8 cellular contexts compared by ENCODE assay signal in the genomic region with DNA sequence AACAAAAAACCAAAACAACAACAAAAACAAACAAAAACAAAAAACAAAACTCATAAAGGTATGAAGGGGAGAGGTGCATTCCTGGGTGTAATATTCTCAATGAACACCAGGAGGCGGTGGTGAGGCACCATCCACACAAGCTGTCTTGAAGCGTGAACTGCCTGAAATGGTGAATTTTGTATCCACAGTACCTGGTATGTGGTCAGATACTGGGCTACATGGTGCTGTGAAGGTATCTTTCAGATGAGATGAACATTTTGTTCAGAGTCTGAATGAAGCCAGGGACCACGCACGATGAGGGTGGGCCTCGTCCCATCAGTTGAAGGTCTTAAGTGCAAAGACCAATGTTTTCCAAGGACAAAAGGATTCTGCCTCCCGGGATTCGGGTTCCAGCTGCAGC. TPM values are rescaled to one million over a fixed set of nuclear protein-coding genes. Genes with fewer than 3 reads are reported as not detected.
DNase-seq lines count a peak whose midpoint lies in the region; ATAC-seq and TF ChIP-seq lines count a peak whose summit lies in the region.

No MANE protein-coding gene starts in this region.

- TF ChIP-seq CTCF in astrocyte of the spinal cord (IDR thresholded peaks at IDR 0.05; ENCODE audit: low read depth, low read length) (peak; percentile 51), mucosa of descending colon (IDR thresholded peaks at IDR 0.05) (peak; percentile 69), omental fat pad (IDR thresholded peaks at IDR 0.05) (no peak)

- intact Hi-C loops in mucosa of descending colon (cut with DNase I, micrococcal nuclease) = no loop called here

- peak; percentile 46 for DNase-seq in activated naive CD4-positive, alpha-beta T cell treated with Interleukin-2 at 50 U/mL for 16 hours
- DNase-seq in activated naive CD4-positive, alpha-beta T cell (lab: John Stamatoyannopoulos, UW) = no peak
- DNase-seq in NOMO-1 treated with DMSO at 0.1 percent for 48 hours (lab: John Stamatoyannopoulos, UW; ENCODE audit: unreplicated experiment) (peak; percentile 32), astrocyte of the spinal cord (ENCODE audit: low read depth, low spot score) (no peak), mucosa of descending colon (peak; percentile 9 to 58 (median 28)), omental fat pad (ENCODE audit: low spot score) (no peak), NCI-H345 (lab: John Stamatoyannopoulos, UW) (no peak)

- H3K36me3 ChIP-seq in mucosa of descending colon (ENCODE audit: low read depth) = no peaks in the 10 kb centered on the region

- peak; percentile 76 for ATAC-seq in mucosa of descending colon
- ATAC-seq in omental fat pad (ENCODE audit: low FRiP score) = no peak
- no peak for ATAC-seq in HG03521 (IDR thresholded peaks at IDR 0.05; ENCODE audit: unreplicated experiment)

- no peaks in the 10 kb centered on the region for H3K4me1 ChIP-seq in mucosa of descending colon (ENCODE audit: low read depth)

- H3K9me3 ChIP-seq in mucosa of descending colon = no peaks in the 10 kb centered on the region

- in situ Hi-C loops in astrocyte of the spinal cord (cut with HindIII; ENCODE audit: low sequenced_read_pairs) = no loop called here

- H3K4me3 ChIP-seq in astrocyte of the spinal cord (ENCODE audit: low read depth, low read length) (no peak overlapping the region), mucosa of descending colon (no peak overlapping the region)

RNA-seq across cellular contexts. Expression of gene ASMT, which starts 58.5 kb away (rescaled TPM):
- total RNA-seq in mucosa of descending colon (under 1 TPM in 1 of 3 donors, not detected in 2; 0.35 TPM), omental fat pad (under 1 TPM in 1 of 4 donors, not detected in 3; 0.56 TPM)

Comparison
In these comparisons a context has a peak if more than half of its experiments do, and no peak if none do; other contexts are left out.
1. DNase-seq: peak in activated naive CD4-positive, alpha-beta T cell treated with Interleukin-2 at 50 U/mL for 16 hours (single experiment), NOMO-1 treated with DMSO at 0.1 percent for 48 hours (single experiment) and mucosa of descending colon (3 of 3); none in activated naive CD4-positive, alpha-beta T cell (0 of 4), astrocyte of the spinal cord (single experiment), omental fat pad (single experiment) and NCI-H345 (single experiment).
2. CTCF ChIP-seq: peak in astrocyte of the spinal cord (single experiment) and mucosa of descending colon (single experiment); none in omental fat pad (0 of 3).